In genomic region chr5:1505506-1506241, GRCh38 we compare ENCODE assay signal across 1 cellular context.
TF ChIP-seq lines count a peak whose summit lies in the region.

No MANE protein-coding gene starts in this region.

TF ChIP-seq in HepG2, 621 proteins besides CTCF, POLR2A, EP300 and RAD21 (continued from another document):
- TF ChIP-seq PHF20 (CRISPR knock-in tag; IDR thresholded peaks at IDR 0.05) (no peak), ZNF687 (CRISPR knock-in tag; IDR thresholded peaks at IDR 0.05) (0 out of 2 replicates have a peak, but pooled peaks have one; percentile 12), WIZ (CRISPR knock-in tag; IDR thresholded peaks at IDR 0.05) (no peak), AGO2 (optimal IDR thresholded peaks at IDR 0.05; ENCODE audit: low read depth, low read length) (peak; percentile 50), CENPBD1 (CRISPR knock-in tag; IDR thresholded peaks at IDR 0.05; ENCODE audit: borderline replicate concordance, low read depth) (no peak), ZNF609 (CRISPR knock-in tag; IDR thresholded peaks at IDR 0.05; ENCODE audit: borderline replicate concordance) (no peak), MED1 (CRISPR knock-in tag; IDR thresholded peaks at IDR 0.05) (no peak), ZNF10 (CRISPR knock-in tag; IDR thresholded peaks at IDR 0.05; ENCODE audit: borderline replicate concordance, low read depth) (no peak), ZNF646 (CRISPR knock-in tag; IDR thresholded peaks at IDR 0.05) (no peak), ZMYM3 (CRISPR knock-in tag; IDR thresholded peaks at IDR 0.05) (no peak)
